ENCODE assay signal across 22 cellular contexts in genomic region chr16:53882310-53882709, GRCh38.
DNase-seq lines count a peak whose midpoint lies in the region; ATAC-seq and TF ChIP-seq lines count a peak whose summit lies in the region.
"Had no signal": no experiment of that assay in that cellular context is flagged by ENCODE, and none has a peak within 500 bp of the region (broad histone marks: within the 10 kb centered on the region; RNA-seq: fewer than 3 reads in every experiment).

No MANE protein-coding gene starts in this region.

- intact Hi-C loops in PC-9 (cut with micrococcal nuclease; ENCODE audit: unreplicated experiment) = no loop called here

- H3K4me1 Mint-ChIP-seq in T-helper 2 cell treated with Interferon-gamma antibody and Interleukin-4, amounts not matched to agents 5 μg/mL and 100 μg/mL, for 36 hours (ENCODE audit: low read depth) = peaks cover 7% of the 10 kb centered on the region
- H3K4me1 Mint-ChIP-seq in endodermal cell = no peaks in the 10 kb centered on the region
- H3K4me1 Mint-ChIP-seq: activated CD8-positive, alpha-beta memory T cell treated with anti-CD3 and anti-CD28 coated beads, Interleukin-2, amount 10 ng/mL, durations not matched to agents 7 days and 5 days; activated naive CD8-positive, alpha-beta T cell treated with anti-CD3 and anti-CD28 coated beads, Interleukin-2, amount 10 ng/mL, durations not matched to agents 7 days and 5 days; memory B cell had no signal

- no peaks in the 10 kb centered on the region for H3K27me3 ChIP-seq in PC-9 (ENCODE audit: insufficient read depth, low read depth)
- H3K27me3 ChIP-seq in endodermal cell (ENCODE audit: control insufficient read depth, insufficient read depth, low read length, poor library complexity, severe bottlenecking) = no peaks in the 10 kb centered on the region
- no peaks in the 10 kb centered on the region for H3K27me3 ChIP-seq in smooth muscle cell (ENCODE audit: low read depth)
- H3K27me3 ChIP-seq: body of pancreas, sigmoid colon had no signal

- H3K36me3 Mint-ChIP-seq in T-helper 2 cell treated with Interferon-gamma antibody and Interleukin-4, amounts not matched to agents 5 μg/mL and 100 μg/mL, for 36 hours (ENCODE audit: low read depth) = peaks cover 32% of the 10 kb centered on the region
- H3K36me3 Mint-ChIP-seq in endodermal cell (ENCODE audit: low read depth) = peaks cover 26% of the 10 kb centered on the region

- CTCF ChIA-PET in PC-9 (lab: Charles Lee) = no interaction called here

- H3K36me3 ChIP-seq in PC-9 (ENCODE audit: low read depth) (peaks cover 7% of the 10 kb centered on the region; the same call in 1 of the 2 replicates), endodermal cell (ENCODE audit: control insufficient read depth, insufficient read depth, low read length) (peaks cover 3% of the 10 kb centered on the region), smooth muscle cell (ENCODE audit: low read depth) (no peaks in the 10 kb centered on the region)

- ATAC-seq in omental fat pad (ENCODE audit: low FRiP score) = no peak
- ATAC-seq: activated CD8-positive, alpha-beta memory T cell treated with anti-CD3 and anti-CD28 coated beads, Interleukin-2, amount 10 ng/mL, durations not matched to agents 7 days and 5 days; body of pancreas; naive thymus-derived CD8-positive, alpha-beta T cell had no signal

- H3K4me3 ChIP-seq in PC-9 = no peak overlapping the region
- H3K4me3 ChIP-seq in endodermal cell (ENCODE audit: low read length) = no peak overlapping the region
- no peak overlapping the region for H3K4me3 ChIP-seq in smooth muscle cell
- H3K4me3 ChIP-seq: body of pancreas, sigmoid colon had no signal

- H3K9ac ChIP-seq in endodermal cell (ENCODE audit: extremely low read depth, low read length, poor library complexity, severe bottlenecking) (no peak overlapping the region), smooth muscle cell (ENCODE audit: low read depth) (peak overlapping the region; percentile 62)

- no peaks in the 10 kb centered on the region for H3K79me2 ChIP-seq in PC-9 (ENCODE audit: low read depth)
- H3K79me2 ChIP-seq in smooth muscle cell (ENCODE audit: low read depth) = no peaks in the 10 kb centered on the region

- no peaks in the 10 kb centered on the region for H3K27me3 Mint-ChIP-seq in T-helper 2 cell treated with Interferon-gamma antibody and Interleukin-4, amounts not matched to agents 5 μg/mL and 100 μg/mL, for 36 hours (ENCODE audit: low read depth)
- no peaks in the 10 kb centered on the region for H3K27me3 Mint-ChIP-seq in endodermal cell (ENCODE audit: insufficient read depth)
- H3K27me3 Mint-ChIP-seq: activated CD8-positive, alpha-beta memory T cell treated with anti-CD3 and anti-CD28 coated beads, Interleukin-2, amount 10 ng/mL, durations not matched to agents 7 days and 5 days; activated naive CD8-positive, alpha-beta T cell treated with anti-CD3 and anti-CD28 coated beads, Interleukin-2, amount 10 ng/mL, durations not matched to agents 7 days and 5 days; memory B cell; naive thymus-derived CD8-positive, alpha-beta T cell had no signal

- H3K4me2 ChIP-seq in PC-9 (no peak overlapping the region), smooth muscle cell (no peak overlapping the region)

- H3K9me3 ChIP-seq in PC-9 (ENCODE audit: insufficient read depth, low read depth) = no peaks in the 10 kb centered on the region
- peaks cover 5% of the 10 kb centered on the region for H3K9me3 ChIP-seq in endodermal cell (ENCODE audit: control insufficient read depth, low read length)
- H3K9me3 ChIP-seq in smooth muscle cell (replicated peaks; ENCODE audit: low read depth) = no peaks in the 10 kb centered on the region
- H3K9me3 ChIP-seq: body of pancreas, sigmoid colon had no signal

- peak overlapping the region; percentile 84 for H3K27ac ChIP-seq in PC-9
- H3K27ac ChIP-seq in endodermal cell (ENCODE audit: low read depth, low read length) = no peak overlapping the region
- H3K27ac ChIP-seq in smooth muscle cell (ENCODE audit: low read depth) = peak overlapping the region; percentile 89
- H3K27ac ChIP-seq: body of pancreas, sigmoid colon had no signal

- POLR2A ChIA-PET in PC-9 (lab: Charles Lee; ENCODE audit: unreplicated experiment) = no interaction called here

- H4K20me1 ChIP-seq in PC-9 (ENCODE audit: insufficient read depth) (no peaks in the 10 kb centered on the region), smooth muscle cell (ENCODE audit: low read depth) (no peaks in the 10 kb centered on the region)

- H3K4me1 ChIP-seq in PC-9 (replicated peaks; ENCODE audit: insufficient read depth) (peaks cover 5% of the 10 kb centered on the region), endodermal cell (ENCODE audit: control insufficient read depth, insufficient read depth, low read length) (no peaks in the 10 kb centered on the region), smooth muscle cell (ENCODE audit: low read depth) (peaks cover 7% of the 10 kb centered on the region)
- H3K4me1 ChIP-seq: sigmoid colon had no signal

- no peaks in the 10 kb centered on the region for H3K9me2 ChIP-seq in PC-9 (ENCODE audit: insufficient read depth)

- peaks cover 5% of the 10 kb centered on the region for H3F3A ChIP-seq in PC-9 (ENCODE audit: insufficient read depth, low read depth)
- H3F3A ChIP-seq in smooth muscle cell (ENCODE audit: low read depth) = no peaks in the 10 kb centered on the region

- 97 to 100% methylated on average over 1 of the region's 1 CpG for WGBS in endodermal cell (ENCODE audit: insufficient coverage in 1 of 2, insufficient read length in 1 of 2), 2 experiments
- 94% methylated on average over 1 of the region's 1 CpG for WGBS in smooth muscle cell (ENCODE audit: low lambda C conversion rate)

- H2AFZ ChIP-seq in PC-9 = no peak overlapping the region
- no peak overlapping the region for H2AFZ ChIP-seq in smooth muscle cell (ENCODE audit: low read depth)

- no peak for DNase-seq in T-helper 2 cell treated with Interferon-gamma antibody and Interleukin-4, amounts not matched to agents 5 μg/mL and 100 μg/mL, for 36 hours (ENCODE audit: low spot score)
- no peak for DNase-seq in T-helper 2 cell
- no peak for DNase-seq in PC-9
- DNase-seq in endodermal cell = no peak
- no peak for DNase-seq in smooth muscle cell (lab: John Stamatoyannopoulos, UW; ENCODE audit: unreplicated experiment)
- DNase-seq in COLO829 (ENCODE audit: low spot score) = no peak
- DNase-seq in stimulated activated naive CD4-positive, alpha-beta T cell treated with Interleukin-2 at 50 U/mL for 16 hours (lab: John Stamatoyannopoulos, UW) = no peak
- no peak for DNase-seq in omental fat pad (ENCODE audit: low spot score)
- DNase-seq: activated CD4-positive, alpha-beta T cell treated with anti-CD3 and anti-CD28 coated beads for 48 hours; activated CD8-positive, alpha-beta memory T cell treated with anti-CD3 and anti-CD28 coated beads, Interleukin-2, amount 10 ng/mL, durations not matched to agents 7 days and 5 days; activated naive CD8-positive, alpha-beta T cell treated with anti-CD3 and anti-CD28 coated beads, Interleukin-2, amount 10 ng/mL, durations not matched to agents 7 days and 5 days; body of pancreas; dermis blood vessel endothelial cell; DMS79; foreskin melanocyte; naive thymus-derived CD8-positive, alpha-beta T cell; NCI-H1105 treated with DMSO at 0.1 percent for 48 hours; NCI-H2081 treated with DMSO at 0.1 percent for 48 hours; NCI-H524 treated with DMSO at 0.1 percent for 48 hours; Right ventricle myocardium superior; sigmoid colon had no signal

- BruUV-seq in PC-9 (replicated peaks; lab: Mats Ljungman, UMichigan) = no TSS peak

- no peak overlapping the region for H3K4me3 Mint-ChIP-seq in T-helper 2 cell treated with Interferon-gamma antibody and Interleukin-4, amounts not matched to agents 5 μg/mL and 100 μg/mL, for 36 hours
- H3K4me3 Mint-ChIP-seq in endodermal cell = no peak overlapping the region
- H3K4me3 Mint-ChIP-seq: activated CD8-positive, alpha-beta memory T cell treated with anti-CD3 and anti-CD28 coated beads, Interleukin-2, amount 10 ng/mL, durations not matched to agents 7 days and 5 days; activated naive CD8-positive, alpha-beta T cell treated with anti-CD3 and anti-CD28 coated beads, Interleukin-2, amount 10 ng/mL, durations not matched to agents 7 days and 5 days; memory B cell; naive thymus-derived CD8-positive, alpha-beta T cell had no signal

- H3K9me3 Mint-ChIP-seq in T-helper 2 cell treated with Interferon-gamma antibody and Interleukin-4, amounts not matched to agents 5 μg/mL and 100 μg/mL, for 36 hours = peaks cover 8% of the 10 kb centered on the region
- no peaks in the 10 kb centered on the region for H3K9me3 Mint-ChIP-seq in endodermal cell
- H3K9me3 Mint-ChIP-seq: activated naive CD8-positive, alpha-beta T cell treated with anti-CD3 and anti-CD28 coated beads, Interleukin-2, amount 10 ng/mL, durations not matched to agents 7 days and 5 days had no signal

- TF ChIP-seq CTCF in PC-9 (conservative IDR thresholded peaks at IDR 0.05) = no peak
- peak; percentile 46 for TF ChIP-seq CTCF in endodermal cell (conservative IDR thresholded peaks at IDR 0.05)
- no peak for TF ChIP-seq CTCF in smooth muscle cell (IDR thresholded peaks at IDR 0.05; ENCODE audit: borderline replicate concordance, insufficient read depth, poor library complexity, severe bottlenecking)
- TF ChIP-seq CTCF in omental fat pad (IDR thresholded peaks at IDR 0.05) = no peak

- peak overlapping the region; percentile 21 for H3K27ac Mint-ChIP-seq in T-helper 2 cell treated with Interferon-gamma antibody and Interleukin-4, amounts not matched to agents 5 μg/mL and 100 μg/mL, for 36 hours
- H3K27ac Mint-ChIP-seq in endodermal cell = no peak overlapping the region
- H3K27ac Mint-ChIP-seq: activated CD8-positive, alpha-beta memory T cell treated with anti-CD3 and anti-CD28 coated beads, Interleukin-2, amount 10 ng/mL, durations not matched to agents 7 days and 5 days; activated naive CD8-positive, alpha-beta T cell treated with anti-CD3 and anti-CD28 coated beads, Interleukin-2, amount 10 ng/mL, durations not matched to agents 7 days and 5 days; memory B cell; naive thymus-derived CD8-positive, alpha-beta T cell had no signal
